16 cellular contexts compared by ENCODE assay signal in the genomic region with DNA sequence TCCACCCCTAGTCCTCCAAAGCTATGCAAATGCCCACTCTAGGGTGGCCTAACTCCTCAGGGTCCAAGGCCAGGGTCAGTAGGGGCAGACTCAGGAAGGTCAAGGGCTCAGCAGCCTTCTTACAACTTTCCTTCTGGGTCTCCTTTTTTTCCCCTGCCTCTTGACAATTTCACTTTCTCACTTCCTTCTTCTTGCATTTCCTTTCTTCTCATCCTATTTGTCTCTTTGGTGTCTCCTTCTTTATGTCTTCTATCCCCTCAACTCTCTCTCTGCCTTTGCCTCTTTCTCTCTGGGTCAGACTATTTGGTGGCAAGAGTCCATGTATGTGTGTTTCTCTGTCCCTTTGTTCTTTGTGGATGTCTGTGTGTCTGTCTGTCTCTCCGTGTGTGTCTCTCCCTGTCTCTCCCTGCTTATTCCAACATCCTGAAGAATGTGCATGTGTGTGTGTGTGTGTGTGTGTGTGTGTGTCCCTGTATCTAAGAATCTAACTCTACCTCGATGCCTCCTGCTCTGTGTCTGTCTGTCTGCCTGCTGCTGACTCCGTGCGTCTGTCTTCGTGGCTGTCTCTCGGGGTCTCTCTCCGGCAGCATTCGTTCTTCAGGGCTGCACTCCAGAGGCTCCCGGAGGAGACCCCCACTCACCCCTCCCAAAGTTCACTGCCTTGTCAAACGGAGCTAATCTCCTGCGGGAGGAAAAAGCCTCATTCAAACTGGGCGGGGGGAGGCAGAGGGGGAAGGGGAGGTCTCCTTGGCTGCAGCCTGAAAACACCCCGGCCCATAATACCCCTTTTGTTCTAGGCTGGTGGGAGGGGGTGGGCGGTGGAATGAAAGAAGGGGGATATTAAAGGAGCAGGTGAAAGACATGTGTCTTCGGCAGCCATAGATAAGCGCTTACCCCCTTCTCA. TPM values are rescaled to one million over a fixed set of nuclear protein-coding genes. Genes with fewer than 3 reads are reported as not detected.
A peak's percentile ranks its signal among the peaks of the same experiment; 100 is the strongest.
DNase-seq lines count a peak whose midpoint lies in the region; ATAC-seq and TF ChIP-seq lines count a peak whose summit lies in the region.
"Had no signal": no experiment of that assay in that cellular context is flagged by ENCODE, and none has a peak within 500 bp of the region (broad histone marks: within the 10 kb centered on the region; RNA-seq: fewer than 3 reads in every experiment).

No MANE protein-coding gene starts in this region.

- H4K20me1 ChIP-seq in hepatocyte (ENCODE audit: insufficient read depth, poor library complexity, severe bottlenecking), result no peaks in the 10 kb centered on the region
- H4K20me1 ChIP-seq in neural progenitor cell (ENCODE audit: low read depth), result peaks cover 15% of the 10 kb centered on the region

- intact Hi-C loops in colonic mucosa (cut with DNase I), result no loop called here

- peaks cover 19% of the 10 kb centered on the region for H3K27me3 Mint-ChIP-seq in neural progenitor cell (ENCODE audit: insufficient read depth, low read depth)

- H3F3A ChIP-seq in neural progenitor cell (ENCODE audit: low read depth), result peaks cover 13% of the 10 kb centered on the region

- TF ChIP-seq CTCF in HEK293 (tag by site-specific recombination; IDR thresholded peaks at IDR 0.05) (no peak), hepatocyte (IDR thresholded peaks at IDR 0.05; ENCODE audit: poor library complexity) (no peak), neural progenitor cell (IDR thresholded peaks at IDR 0.05) (no peak), colonic mucosa (IDR thresholded peaks at IDR 0.05) (no peak), upper lobe of left lung (IDR thresholded peaks at IDR 0.05) (no peak)

- no peaks in the 10 kb centered on the region for H3K9me3 ChIP-seq in HEK293 (ENCODE audit: control insufficient read depth, insufficient read depth, low read depth, low read length)
- H3K9me3 ChIP-seq in SJCRH30 (replicated peaks), result no peaks in the 10 kb centered on the region
- H3K9me3 ChIP-seq in hepatocyte (ENCODE audit: low read depth), result no peaks in the 10 kb centered on the region
- H3K9me3 ChIP-seq in neural progenitor cell (ENCODE audit: low read depth), result no peaks in the 10 kb centered on the region
- no peaks in the 10 kb centered on the region for H3K9me3 ChIP-seq in colonic mucosa
- no peaks in the 10 kb centered on the region for H3K9me3 ChIP-seq in upper lobe of left lung
- H3K9me3 ChIP-seq: ascending aorta, vagina had no signal

- no peaks in the 10 kb centered on the region for H3K9me3 Mint-ChIP-seq in neural progenitor cell
- H3K9me3 Mint-ChIP-seq: activated naive CD4-positive, alpha-beta T cell treated with anti-CD3 and anti-CD28 coated beads for 36 hours had no signal

- POLR2A ChIA-PET in HEK293 (lab: Yijun Ruan, JAX), result interaction anchor here (0.6 kb wide), 1 partner anchor 534 kb away, joined by 6 read pairs; no protein-coding TSS in a partner anchor

- peak overlapping the region; percentile 59 for H3K4me3 Mint-ChIP-seq in neural progenitor cell
- H3K4me3 Mint-ChIP-seq: activated naive CD4-positive, alpha-beta T cell treated with anti-CD3 and anti-CD28 coated beads for 36 hours had no signal

- DNase-seq in SJCRH30 (peak; percentile 20 to 52), hepatocyte (ENCODE audit: low spot score) (no peak), neural progenitor cell (ENCODE audit: low spot score) (peak; percentile 88), colonic mucosa (no peak), upper lobe of left lung (no peak)
- no peak for DNase-seq in effector CD4-positive, alpha-beta T cell
- DNase-seq: activated CD4-positive, alpha-beta T cell treated with anti-CD3 and anti-CD28 coated beads, Interleukin-2, amount 50 U/mL, for 1 hour; activated CD8-positive, alpha-beta memory T cell treated with anti-CD3 and anti-CD28 coated beads, Interleukin-2, amount 50 U/mL, for 48 hours; activated naive CD4-positive, alpha-beta T cell treated with anti-CD3 and anti-CD28 coated beads for 36 hours; DND-41 had no signal

- H3K4me1 ChIP-seq in HEK293 (ENCODE audit: control insufficient read depth, insufficient read depth, low read length), result peaks cover 1% of the 10 kb centered on the region
- peaks cover 24% of the 10 kb centered on the region; the same call in 1 of the 2 replicates for H3K4me1 ChIP-seq in SJCRH30
- peaks cover 26% of the 10 kb centered on the region for H3K4me1 ChIP-seq in hepatocyte (ENCODE audit: insufficient read depth)
- H3K4me1 ChIP-seq in neural progenitor cell, result peaks cover 30% of the 10 kb centered on the region
- H3K4me1 ChIP-seq in colonic mucosa, result no peaks in the 10 kb centered on the region
- H3K4me1 ChIP-seq in upper lobe of left lung, result no peaks in the 10 kb centered on the region
- H3K4me1 ChIP-seq: ascending aorta had no signal

- ATAC-seq in upper lobe of left lung (ENCODE audit: low FRiP score in 2 of 2), result no peak
- ATAC-seq in GM18861 (IDR thresholded peaks at IDR 0.05; ENCODE audit: unreplicated experiment), result no peak
- ATAC-seq: HCT116, left lobe of liver had no signal

- H3K4me3 ChIP-seq in HEK293 (ENCODE audit: low read depth, low read length) (no peak overlapping the region), SJCRH30 (no peak overlapping the region), hepatocyte (no peak overlapping the region), neural progenitor cell (peak overlapping the region; percentile 35), colonic mucosa (no peak overlapping the region), upper lobe of left lung (no peak overlapping the region)
- H3K4me3 ChIP-seq: ascending aorta, vagina had no signal

- peak overlapping the region; percentile 51 for H3K27ac Mint-ChIP-seq in neural progenitor cell
- H3K27ac Mint-ChIP-seq: activated naive CD4-positive, alpha-beta T cell treated with anti-CD3 and anti-CD28 coated beads for 36 hours had no signal

- H3K27ac ChIP-seq in HEK293 (ENCODE audit: extremely low read depth, low read depth, low read length), result no peak overlapping the region
- no peak overlapping the region for H3K27ac ChIP-seq in SJCRH30
- H3K27ac ChIP-seq in hepatocyte, result no peak overlapping the region
- H3K27ac ChIP-seq in neural progenitor cell, result no peak overlapping the region
- H3K27ac ChIP-seq in colonic mucosa, result no peak overlapping the region
- no peak overlapping the region for H3K27ac ChIP-seq in upper lobe of left lung
- H3K27ac ChIP-seq: ascending aorta, vagina had no signal

- peaks cover 65% of the 10 kb centered on the region for H3K4me1 Mint-ChIP-seq in neural progenitor cell

- H3K36me3 Mint-ChIP-seq in neural progenitor cell, result no peaks in the 10 kb centered on the region

- no peaks in the 10 kb centered on the region for H3K9me2 ChIP-seq in hepatocyte (replicated peaks; ENCODE audit: insufficient read depth)

- H3K27me3 ChIP-seq in SJCRH30, result 0 out of 2 replicates have a peak, but pooled peaks cover 5% of the 10 kb centered on the region
- H3K27me3 ChIP-seq in hepatocyte, result no peaks in the 10 kb centered on the region
- H3K27me3 ChIP-seq in neural progenitor cell, result peaks cover 92% of the 10 kb centered on the region
- H3K27me3 ChIP-seq in colonic mucosa, result no peaks in the 10 kb centered on the region
- no peaks in the 10 kb centered on the region for H3K27me3 ChIP-seq in upper lobe of left lung
- H3K27me3 ChIP-seq: ascending aorta, vagina had no signal

- H3K4me2 ChIP-seq in hepatocyte (peak overlapping the region; percentile 30), neural progenitor cell (peak overlapping the region; percentile 80)

- TF ChIP-seq POLR2A in upper lobe of left lung (IDR thresholded peaks at IDR 0.05), result no peak

- no peaks in the 10 kb centered on the region for H3K36me3 ChIP-seq in HEK293 (ENCODE audit: control insufficient read depth in 2 of 2, insufficient read depth in 1 of 2, low read length in 2 of 2)
- H3K36me3 ChIP-seq in SJCRH30, result no peaks in the 10 kb centered on the region
- no peaks in the 10 kb centered on the region for H3K36me3 ChIP-seq in hepatocyte (replicated peaks; ENCODE audit: insufficient read depth, low read depth)
- H3K36me3 ChIP-seq in neural progenitor cell, result no peaks in the 10 kb centered on the region
- no peaks in the 10 kb centered on the region for H3K36me3 ChIP-seq in colonic mucosa
- H3K36me3 ChIP-seq in upper lobe of left lung, result no peaks in the 10 kb centered on the region
- H3K36me3 ChIP-seq: ascending aorta, vagina had no signal

- H3K79me2 ChIP-seq in hepatocyte (no peaks in the 10 kb centered on the region), neural progenitor cell (ENCODE audit: low read depth) (no peaks in the 10 kb centered on the region)

- no peak for TF ChIP-seq EP300 in upper lobe of left lung (IDR thresholded peaks at IDR 0.05)

- CTCF ChIA-PET in HEK293 (lab: Yijun Ruan, JAX), result no interaction called here

- WGBS in hepatocyte (ENCODE audit: low lambda C conversion rate, missing lambda C conversion rate), result 26% methylated on average over 16 of the region's 16 CpGs
- 46 to 64% methylated on average over 15 to 16 of the region's 16 CpGs for whole genome bisulfite sequencing in upper lobe of left lung, 2 donors

- H2AFZ ChIP-seq in hepatocyte (no peak overlapping the region), neural progenitor cell (replicated peaks) (no peak overlapping the region)

- H3K9ac ChIP-seq in neural progenitor cell (no peak overlapping the region), colonic mucosa (ENCODE audit: low read depth in 2 of 2, low read length in 2 of 2) (no peak overlapping the region)

TF ChIP-seq in HEK293, 187 proteins besides CTCF, POLR2A, EP300 and RAD21 (continues in another document):
- TF ChIP-seq ZNF610 (tag by site-specific recombination; IDR thresholded peaks at IDR 0.05; ENCODE audit: borderline replicate concordance) (no peak), ZNF416 (tag by site-specific recombination; IDR thresholded peaks at IDR 0.05) (no peak), BCL11B (tag by site-specific recombination; IDR thresholded peaks at IDR 0.05; ENCODE audit: low read depth) (no peak), ZFP41 (tag by site-specific recombination; IDR thresholded peaks at IDR 0.05; ENCODE audit: borderline replicate concordance) (no peak), ZNF560 (tag by site-specific recombination; IDR thresholded peaks at IDR 0.05; ENCODE audit: borderline replicate concordance) (no peak), ZNF423 (tag by site-specific recombination; IDR thresholded peaks at IDR 0.05) (no peak)
- TF ChIP-seq, protein P1, sequence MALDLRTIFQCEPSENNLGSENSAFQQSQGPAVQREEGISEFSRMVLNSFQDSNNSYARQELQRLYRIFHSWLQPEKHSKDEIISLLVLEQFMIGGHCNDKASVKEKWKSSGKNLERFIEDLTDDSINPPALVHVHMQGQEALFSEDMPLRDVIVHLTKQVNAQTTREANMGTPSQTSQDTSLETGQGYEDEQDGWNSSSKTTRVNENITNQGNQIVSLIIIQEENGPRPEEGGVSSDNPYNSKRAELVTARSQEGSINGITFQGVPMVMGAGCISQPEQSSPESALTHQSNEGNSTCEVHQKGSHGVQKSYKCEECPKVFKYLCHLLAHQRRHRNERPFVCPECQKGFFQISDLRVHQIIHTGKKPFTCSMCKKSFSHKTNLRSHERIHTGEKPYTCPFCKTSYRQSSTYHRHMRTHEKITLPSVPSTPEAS (tag by site-specific recombination; IDR thresholded peaks at IDR 0.05), result peak; percentile 75

RNA-seq across cellular contexts. Expression of gene FOXP4, which starts 51.7 kb away (rescaled TPM):
- total RNA-seq in SJCRH30 (2014; rRNA removed; shearing (Covaris generic)), result 9.2 and 10.3 TPM in 2 replicates
- total RNA-seq in hepatocyte, result 18.0 and 24.3 TPM in 2 replicates
- 79.9 and 87.8 TPM in 2 replicates for polyA plus RNA-seq in hepatocyte
- total RNA-seq in neural progenitor cell (ENCODE audit: low replicate concordance), result 2.7 and 6.9 TPM in 2 replicates
- 10 to 100 TPM; 33.6 to 50.4 TPM for total RNA-seq in colonic mucosa
- total RNA-seq in upper lobe of left lung, result 10 to 100 TPM; 21.0 to 52.2 (median 27.7) TPM

Comparison
In these comparisons a context has a peak if more than half of its experiments do, and no peak if none do; other contexts are left out.
1. DNase-seq: peak in SJCRH30 (2 of 2) and neural progenitor cell (single experiment); none in hepatocyte (single experiment), colonic mucosa (single experiment), upper lobe of left lung (0 of 2) and effector CD4-positive, alpha-beta T cell (single experiment).